ENCODE assay signal across 1 cellular context in the genomic region with DNA sequence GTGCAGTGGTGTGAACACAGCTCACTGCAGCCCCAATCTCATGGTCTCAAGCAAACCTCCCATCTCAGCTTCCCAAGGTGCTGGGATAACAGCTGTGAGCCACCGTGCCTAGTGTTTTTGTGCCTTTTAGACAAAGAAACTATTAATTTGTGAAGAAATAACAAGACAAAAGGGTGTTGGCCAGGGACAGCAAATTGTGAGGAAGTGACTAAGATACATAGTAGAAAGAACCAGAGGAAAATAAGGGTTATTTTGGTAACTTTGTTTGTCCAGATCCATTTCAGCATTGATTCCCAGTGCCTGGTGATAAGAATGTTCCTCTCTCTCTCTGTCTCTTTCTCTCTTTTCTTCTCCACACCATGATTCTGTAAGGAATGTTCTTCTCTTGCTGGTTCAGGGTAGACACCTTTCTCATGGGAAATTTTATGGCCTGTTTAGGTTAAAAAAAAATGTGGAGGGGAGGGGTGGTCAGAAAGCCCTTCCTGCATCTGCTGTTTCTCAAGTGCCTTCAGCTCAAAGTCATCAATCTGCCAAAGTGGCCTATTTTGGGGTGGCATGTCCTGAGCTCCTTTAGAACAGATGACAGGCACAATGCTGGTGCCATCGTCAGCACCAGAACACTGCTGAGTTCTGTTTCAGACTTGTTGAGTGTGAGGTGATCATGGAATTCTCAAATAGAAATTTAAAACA.
TF ChIP-seq lines count a peak whose summit lies in the region.

No MANE protein-coding gene starts in this region.

TF ChIP-seq in SK-N-SH treated with all-trans-retinoic acid at 6 μM for 48 hours, 23 proteins besides CTCF, POLR2A, EP300 and RAD21 (continued from another document):
- TF ChIP-seq, protein P1, sequence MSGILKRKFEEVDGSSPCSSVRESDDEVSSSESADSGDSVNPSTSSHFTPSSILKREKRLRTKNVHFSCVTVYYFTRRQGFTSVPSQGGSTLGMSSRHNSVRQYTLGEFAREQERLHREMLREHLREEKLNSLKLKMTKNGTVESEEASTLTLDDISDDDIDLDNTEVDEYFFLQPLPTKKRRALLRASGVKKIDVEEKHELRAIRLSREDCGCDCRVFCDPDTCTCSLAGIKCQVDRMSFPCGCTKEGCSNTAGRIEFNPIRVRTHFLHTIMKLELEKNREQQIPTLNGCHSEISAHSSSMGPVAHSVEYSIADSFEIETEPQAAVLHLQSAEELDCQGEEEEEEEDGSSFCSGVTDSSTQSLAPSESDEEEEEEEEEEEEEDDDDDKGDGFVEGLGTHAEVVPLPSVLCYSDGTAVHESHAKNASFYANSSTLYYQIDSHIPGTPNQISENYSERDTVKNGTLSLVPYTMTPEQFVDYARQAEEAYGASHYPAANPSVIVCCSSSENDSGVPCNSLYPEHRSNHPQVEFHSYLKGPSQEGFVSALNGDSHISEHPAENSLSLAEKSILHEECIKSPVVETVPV (CRISPR knock-in tag; IDR thresholded peaks at IDR 0.05) = no peak
